In the genomic region with DNA sequence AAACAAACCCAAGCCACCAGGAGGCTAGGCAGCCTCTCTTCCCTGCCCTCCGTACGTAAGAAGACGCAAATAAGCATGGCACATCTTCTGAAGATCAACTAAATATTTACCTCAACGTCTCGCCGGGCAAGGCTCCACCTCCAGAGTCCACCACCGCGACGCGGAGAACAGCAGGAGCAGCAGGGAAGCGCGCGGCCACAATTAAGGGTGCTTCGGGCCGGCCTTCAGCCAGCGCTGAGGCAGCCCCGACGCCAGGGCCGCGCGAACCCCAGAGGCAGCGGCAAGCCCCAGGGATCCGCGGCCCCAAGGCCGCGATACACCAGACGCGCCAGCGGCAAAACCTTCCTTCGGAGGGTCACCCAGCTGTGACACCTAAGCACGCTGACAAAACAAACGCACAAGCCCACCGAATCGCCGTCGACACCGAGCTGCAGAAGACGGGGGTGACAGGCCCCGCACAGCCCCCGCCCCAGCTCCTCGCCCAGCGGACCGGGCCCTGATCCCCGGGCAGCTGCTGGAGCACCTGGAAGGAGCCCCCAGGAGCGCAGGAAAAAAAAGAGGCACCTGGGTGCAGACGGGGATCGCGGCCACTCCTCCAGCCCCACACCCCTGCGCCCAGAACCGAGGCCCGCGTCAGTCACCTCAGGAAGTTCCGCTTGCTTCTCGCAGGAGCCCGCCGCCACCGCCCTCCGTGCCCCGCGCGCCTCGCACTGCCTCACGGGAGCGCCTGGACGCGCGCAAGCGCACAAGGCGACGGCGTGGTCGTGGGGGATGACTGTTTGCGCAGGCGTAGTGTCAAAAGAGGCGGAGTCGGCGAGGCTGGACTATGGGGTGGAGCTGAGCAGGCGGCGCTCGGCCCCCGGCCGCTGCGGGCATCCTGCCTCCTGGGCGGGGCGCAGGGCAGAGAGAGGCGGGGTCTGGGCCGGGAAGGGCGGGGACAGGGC, we compare ENCODE assay signal across 1 cellular context.
TF ChIP-seq lines count a peak whose summit lies in the region.

A gene with protein sequence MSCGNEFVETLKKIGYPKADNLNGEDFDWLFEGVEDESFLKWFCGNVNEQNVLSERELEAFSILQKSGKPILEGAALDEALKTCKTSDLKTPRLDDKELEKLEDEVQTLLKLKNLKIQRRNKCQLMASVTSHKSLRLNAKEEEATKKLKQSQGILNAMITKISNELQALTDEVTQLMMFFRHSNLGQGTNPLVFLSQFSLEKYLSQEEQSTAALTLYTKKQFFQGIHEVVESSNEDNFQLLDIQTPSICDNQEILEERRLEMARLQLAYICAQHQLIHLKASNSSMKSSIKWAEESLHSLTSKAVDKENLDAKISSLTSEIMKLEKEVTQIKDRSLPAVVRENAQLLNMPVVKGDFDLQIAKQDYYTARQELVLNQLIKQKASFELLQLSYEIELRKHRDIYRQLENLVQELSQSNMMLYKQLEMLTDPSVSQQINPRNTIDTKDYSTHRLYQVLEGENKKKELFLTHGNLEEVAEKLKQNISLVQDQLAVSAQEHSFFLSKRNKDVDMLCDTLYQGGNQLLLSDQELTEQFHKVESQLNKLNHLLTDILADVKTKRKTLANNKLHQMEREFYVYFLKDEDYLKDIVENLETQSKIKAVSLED (minus strand): TSS at position 712 of the 944 bp plus-strand sequence. CDS start 1,175 bp downstream, outside the sequence.
POLN (minus strand) TSS at position 712 of the 944 bp plus-strand sequence. CDS start 12,890 bp downstream, outside the sequence.

TF ChIP-seq in HepG2, 621 proteins besides CTCF, POLR2A, EP300 and RAD21 (continued from another document):
- TF ChIP-seq MXD1 (CRISPR knock-in tag; IDR thresholded peaks at IDR 0.05) = peak; percentile 50; the same call in 1 of the 2 replicates
- TF ChIP-seq ZNF782 (CRISPR knock-in tag; IDR thresholded peaks at IDR 0.05; ENCODE audit: borderline replicate concordance) = peak; percentile 69
- peak; percentile 44; the same call in 1 of the 2 replicates for TF ChIP-seq CREB1 (IDR thresholded peaks at IDR 0.05)
- no peak for TF ChIP-seq CREB1 (CRISPR knock-in tag; IDR thresholded peaks at IDR 0.05)
- peak; percentile 67; the same call in 1 of the 2 replicates for TF ChIP-seq CCDC6 (CRISPR knock-in tag; IDR thresholded peaks at IDR 0.05)
- no peak for TF ChIP-seq ZNF660 (CRISPR knock-in tag; IDR thresholded peaks at IDR 0.05; ENCODE audit: borderline replicate concordance, low read depth)
- TF ChIP-seq ZBTB7B (CRISPR knock-in tag; IDR thresholded peaks at IDR 0.05) = no peak
- TF ChIP-seq HHEX (CRISPR knock-in tag; IDR thresholded peaks at IDR 0.05) = no peak
- no peak for TF ChIP-seq ATAD3A (CRISPR knock-in tag; IDR thresholded peaks at IDR 0.05)
- TF ChIP-seq ESRRA (CRISPR knock-in tag; IDR thresholded peaks at IDR 0.05; ENCODE audit: low read depth) = no peak
- TF ChIP-seq, protein P1, sequence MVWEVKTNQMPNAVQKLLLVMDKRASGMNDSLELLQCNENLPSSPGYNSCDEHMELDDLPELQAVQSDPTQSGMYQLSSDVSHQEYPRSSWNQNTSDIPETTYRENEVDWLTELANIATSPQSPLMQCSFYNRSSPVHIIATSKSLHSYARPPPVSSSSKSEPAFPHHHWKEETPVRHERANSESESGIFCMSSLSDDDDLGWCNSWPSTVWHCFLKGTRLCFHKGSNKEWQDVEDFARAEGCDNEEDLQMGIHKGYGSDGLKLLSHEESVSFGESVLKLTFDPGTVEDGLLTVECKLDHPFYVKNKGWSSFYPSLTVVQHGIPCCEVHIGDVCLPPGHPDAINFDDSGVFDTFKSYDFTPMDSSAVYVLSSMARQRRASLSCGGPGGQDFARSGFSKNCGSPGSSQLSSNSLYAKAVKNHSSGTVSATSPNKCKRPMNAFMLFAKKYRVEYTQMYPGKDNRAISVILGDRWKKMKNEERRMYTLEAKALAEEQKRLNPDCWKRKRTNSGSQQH (CRISPR knock-in tag; IDR thresholded peaks at IDR 0.05; ENCODE audit: low read depth) = no peak
- no peak for TF ChIP-seq SCMH1 (CRISPR knock-in tag; IDR thresholded peaks at IDR 0.05; ENCODE audit: borderline replicate concordance)
- peak; percentile 70; the same call in 1 of the 2 replicates for TF ChIP-seq PHF20 (CRISPR knock-in tag; IDR thresholded peaks at IDR 0.05)
- TF ChIP-seq ZNF772 (CRISPR knock-in tag; IDR thresholded peaks at IDR 0.05) = peak; percentile 33; the same call in 1 of the 2 replicates
- TF ChIP-seq ZFP41 (CRISPR knock-in tag; IDR thresholded peaks at IDR 0.05; ENCODE audit: borderline replicate concordance) = no peak
- peak; percentile 87 for TF ChIP-seq MYPOP (CRISPR knock-in tag; IDR thresholded peaks at IDR 0.05)
- TF ChIP-seq DPF2 (CRISPR knock-in tag; IDR thresholded peaks at IDR 0.05; ENCODE audit: borderline replicate concordance, low read depth) = no peak
- TF ChIP-seq ADNP (CRISPR knock-in tag; IDR thresholded peaks at IDR 0.05) = no peak
- no peak for TF ChIP-seq PLRG1 (conservative IDR thresholded peaks at IDR 0.05)
- no peak for TF ChIP-seq MAFF (IDR thresholded peaks at IDR 0.05; ENCODE audit: low read depth, low read length)
- no peak for TF ChIP-seq ATF1 (CRISPR knock-in tag; IDR thresholded peaks at IDR 0.05)
